Comparison of ENCODE assay signal across 23 cellular contexts in genomic region chr6:100877851-100878250, GRCh38. TPM values are rescaled to one million over a fixed set of nuclear protein-coding genes. Genes with fewer than 3 reads are reported as not detected.
DNase-seq lines count a peak whose midpoint lies in the region; ATAC-seq and TF ChIP-seq lines count a peak whose summit lies in the region.
"Had no signal": no experiment of that assay in that cellular context is flagged by ENCODE, and none has a peak within 500 bp of the region (broad histone marks: within the 10 kb centered on the region; RNA-seq: fewer than 3 reads in every experiment).

No MANE protein-coding gene starts in this region.

- ATAC-seq in SK-N-SH treated with all-trans-retinoic acid at 6 μM for 48 hours (no peak), Panc1 (no peak)
- ATAC-seq: left ventricle myocardium superior; stimulated activated effector memory CD8-positive, alpha-beta T cell treated with anti-CD3 and anti-CD28 coated beads, Interleukin-12 subunit alpha, Interleukin-12 subunit beta, amount 100 ng/mL, for 72 hours had no signal

- no peak overlapping the region for H3K27ac ChIP-seq in SK-N-SH (ENCODE audit: low read depth in 2 of 2, low read length in 1 of 2)
- peak overlapping the region; percentile 55; the same call in 1 of the 2 replicates for H3K27ac ChIP-seq in Panc1 (ENCODE audit: low read length)
- peak overlapping the region; percentile 2 for H3K27ac ChIP-seq in hepatocyte
- H3K27ac ChIP-seq in stomach smooth muscle (ENCODE audit: low read length), result peak overlapping the region; percentile 6
- H3K27ac ChIP-seq: adrenal gland, C4-2B had no signal

- no peak overlapping the region for H3K9ac ChIP-seq in SK-N-SH
- no peak overlapping the region for H3K9ac ChIP-seq in stomach smooth muscle (ENCODE audit: low read length in 2 of 2)

- POLR2A ChIA-PET in SK-N-SH (lab: Yijun Ruan, JAX), result no interaction called here
- POLR2A ChIA-PET in Panc1 (lab: Charles Lee), result no interaction called here

- no peak for DNase-seq in SK-N-SH
- DNase-seq in Panc1 (ENCODE audit: low read depth, low spot score), result no peak
- DNase-seq in hepatocyte (ENCODE audit: low spot score), result no peak
- DNase-seq in stimulated activated CD4-positive, alpha-beta T cell treated with anti-CD3 and anti-CD28 coated beads, Interleukin-1b, Interleukin-23, amount 100 ng/mL, for 48 hours, result no peak
- DNase-seq in NCI-H524 (lab: John Stamatoyannopoulos, UW), result no peak
- no peak for DNase-seq in H7
- DNase-seq: activated CD4-positive, CD25-positive, alpha-beta regulatory T cell; activated CD8-positive, alpha-beta memory T cell treated with anti-CD3 and anti-CD28 coated beads for 24 hours; adrenal gland; DMS153; foreskin fibroblast; left ventricle myocardium superior; naive B cell; NCI-H1694 treated with DMSO at 0.1 percent for 48 hours; NCI-H345; posterior cingulate gyrus; SHP77; T-helper 2 cell; tibial artery had no signal

- no peak overlapping the region for H3K4me3 ChIP-seq in SK-N-SH (ENCODE audit: low read depth in 2 of 2, low read length in 1 of 2)
- H3K4me3 ChIP-seq in Panc1 (ENCODE audit: low read depth in 2 of 2, low read length in 2 of 2), result no peak overlapping the region; a peak in 1 of 4 replicates
- H3K4me3 ChIP-seq in hepatocyte, result no peak overlapping the region
- H3K4me3 ChIP-seq in stomach smooth muscle (ENCODE audit: low read length in 2 of 2), result no peak overlapping the region
- no peak overlapping the region for H3K4me3 ChIP-seq in H7 (ENCODE audit: insufficient read depth, low read depth, low read length)
- H3K4me3 ChIP-seq: adrenal gland, tibial artery had no signal

- no TSS peak for BruUV-seq in Panc1 (replicated peaks; lab: Mats Ljungman, UMichigan)

- H3K4me2 ChIP-seq in SK-N-SH (0 out of 2 replicates have a peak overlapping the region, but pooled peaks have one; percentile 74), hepatocyte (peak overlapping the region; percentile 82)

- TF ChIP-seq EP300 in SK-N-SH (IDR thresholded peaks at IDR 0.05; ENCODE audit: borderline replicate concordance in 1 of 2, low read depth in 1 of 2, low read length in 1 of 2), result no peak

- intact Hi-C loops in Panc1 (cut with micrococcal nuclease; ENCODE audit: unreplicated experiment), result no loop called here

- in situ Hi-C loops in Panc1 (cut with HindIII; ENCODE audit: low pct_unique_long_range_greater_than_20kb, low sequenced_read_pairs), result no loop called here

- no peaks in the 10 kb centered on the region for H3F3A ChIP-seq in SK-N-SH (replicated peaks; ENCODE audit: insufficient read depth)

- CTCF ChIA-PET in SK-N-SH (lab: Yijun Ruan, JAX) (no interaction called here), Panc1 (lab: Charles Lee) (no interaction called here)

- H3K36me3 ChIP-seq in SK-N-SH (replicated peaks in 1 of 2; ENCODE audit: control insufficient read depth in 1 of 2, insufficient read depth in 2 of 2, low read length in 1 of 2), result peaks cover 0 to 8% of the 10 kb centered on the region in 2 experiments
- H3K36me3 ChIP-seq in Panc1 (ENCODE audit: control insufficient read depth, insufficient read depth, low read length), result no peaks in the 10 kb centered on the region
- no peaks in the 10 kb centered on the region for H3K36me3 ChIP-seq in hepatocyte (replicated peaks; ENCODE audit: insufficient read depth, low read depth)
- H3K36me3 ChIP-seq in stomach smooth muscle (ENCODE audit: control insufficient read depth in 2 of 2, insufficient read depth in 2 of 2, low read length in 2 of 2), result no peaks in the 10 kb centered on the region
- no peaks in the 10 kb centered on the region for H3K36me3 ChIP-seq in H7 (replicated peaks; ENCODE audit: control insufficient read depth, insufficient read depth, low read length)
- H3K36me3 ChIP-seq: adrenal gland, tibial artery had no signal

- H3K9me2 ChIP-seq in SK-N-SH (no peaks in the 10 kb centered on the region), hepatocyte (replicated peaks; ENCODE audit: insufficient read depth) (no peaks in the 10 kb centered on the region)

- TF ChIP-seq RAD21 in SK-N-SH (IDR thresholded peaks at IDR 0.05; ENCODE audit: low read length), result no peak

- H3K79me2 ChIP-seq in SK-N-SH (ENCODE audit: insufficient read depth) (peaks cover 82% of the 10 kb centered on the region), hepatocyte (peaks cover 88% of the 10 kb centered on the region)

- H3K27me3 ChIP-seq in SK-N-SH (ENCODE audit: insufficient read depth) (no peaks in the 10 kb centered on the region), Panc1 (ENCODE audit: control insufficient read depth, insufficient read depth, low read length) (no peaks in the 10 kb centered on the region), hepatocyte (no peaks in the 10 kb centered on the region), stomach smooth muscle (ENCODE audit: control insufficient read depth in 1 of 2, insufficient read depth in 2 of 2, low read length in 2 of 2) (no peaks in the 10 kb centered on the region), H7 (ENCODE audit: control insufficient read depth, insufficient read depth, low read length) (no peaks in the 10 kb centered on the region)
- H3K27me3 ChIP-seq: adrenal gland, tibial artery had no signal

- H2AFZ ChIP-seq in SK-N-SH (ENCODE audit: low read depth), result no peak overlapping the region
- H2AFZ ChIP-seq in hepatocyte, result no peak overlapping the region

- no peak for TF ChIP-seq CTCF in SK-N-SH (IDR thresholded peaks at IDR 0.05)
- no peak for TF ChIP-seq CTCF in Panc1 (IDR thresholded peaks at IDR 0.05)
- TF ChIP-seq CTCF in hepatocyte (IDR thresholded peaks at IDR 0.05; ENCODE audit: poor library complexity), result no peak

- H3K9me3 ChIP-seq in SK-N-SH, result no peaks in the 10 kb centered on the region
- H3K9me3 ChIP-seq in Panc1 (ENCODE audit: control insufficient read depth, insufficient read depth, low read depth, low read length), result no peaks in the 10 kb centered on the region
- no peaks in the 10 kb centered on the region for H3K9me3 ChIP-seq in hepatocyte (ENCODE audit: low read depth)
- H3K9me3 ChIP-seq in stomach smooth muscle (ENCODE audit: control insufficient read depth in 2 of 2, low read length in 2 of 2), result no peaks in the 10 kb centered on the region
- H3K9me3 ChIP-seq: adrenal gland, tibial artery had no signal

- H3K4me1 ChIP-seq in SK-N-SH (ENCODE audit: control insufficient read depth in 1 of 2, insufficient read depth in 2 of 2, low read depth in 1 of 2, low read length in 1 of 2) (peaks cover 6 to 13% of the 10 kb centered on the region in 2 experiments; a peak in 3 of 4 replicates), Panc1 (ENCODE audit: control insufficient read depth, insufficient read depth, low read length) (peaks cover 27% of the 10 kb centered on the region), hepatocyte (ENCODE audit: insufficient read depth) (peaks cover 24% of the 10 kb centered on the region), stomach smooth muscle (ENCODE audit: control insufficient read depth, insufficient read depth, low read length) (peaks cover 8% of the 10 kb centered on the region)

- H4K20me1 ChIP-seq in SK-N-SH (ENCODE audit: insufficient read depth), result peaks cover 41% of the 10 kb centered on the region
- peaks cover 24% of the 10 kb centered on the region for H4K20me1 ChIP-seq in hepatocyte (ENCODE audit: insufficient read depth, poor library complexity, severe bottlenecking)

TF ChIP-seq in SK-N-SH, 30 proteins besides CTCF, POLR2A, EP300 and RAD21 (continues in another document):
- TF ChIP-seq TEAD4 (IDR thresholded peaks at IDR 0.05; ENCODE audit: borderline replicate concordance, insufficient read depth) (no peak), RFX5 (IDR thresholded peaks at IDR 0.05; ENCODE audit: low read length) (no peak), JUND (IDR thresholded peaks at IDR 0.05) (no peak), GABPA (IDR thresholded peaks at IDR 0.05; ENCODE audit: low read depth) (no peak), IRF3 (IDR thresholded peaks at IDR 0.05; ENCODE audit: low read depth, low read length) (no peak)

TF ChIP-seq in SK-N-SH treated with all-trans-retinoic acid at 6 μM for 48 hours, 23 proteins besides CTCF, POLR2A, EP300 and RAD21 (continues in another document):
- TF ChIP-seq PPARA (CRISPR knock-in tag; IDR thresholded peaks at IDR 0.05; ENCODE audit: borderline replicate concordance), result no peak
- TF ChIP-seq ZNF70 (CRISPR knock-in tag; IDR thresholded peaks at IDR 0.05), result no peak
- no peak for TF ChIP-seq OSR1 (CRISPR knock-in tag; IDR thresholded peaks at IDR 0.05)
- TF ChIP-seq ISL1 (CRISPR knock-in tag; IDR thresholded peaks at IDR 0.05), result no peak
- TF ChIP-seq POU6F1 (CRISPR knock-in tag; IDR thresholded peaks at IDR 0.05; ENCODE audit: borderline replicate concordance, low read depth), result no peak
- TF ChIP-seq CREB5 (CRISPR knock-in tag; IDR thresholded peaks at IDR 0.05; ENCODE audit: low read depth), result no peak
- TF ChIP-seq RARB (CRISPR knock-in tag; IDR thresholded peaks at IDR 0.05), result no peak
- TF ChIP-seq ESRRG (CRISPR knock-in tag; IDR thresholded peaks at IDR 0.05), result no peak

RNA-seq across cellular contexts. Expression of gene ASCC3, which starts 3.3 kb away (rescaled TPM):
- polyA plus RNA-seq in SK-N-SH (2012; rRNA removed) (17.9 and 20.9 TPM in 2 replicates), hepatocyte (34.0 and 42.3 TPM in 2 replicates)
- polyA plus RNA-seq in SK-N-SH (2012; cell fraction: cytosol; rRNA removed), result 22.3 TPM in 2 replicates
- 13.8 and 36.6 TPM in 2 replicates for polyA plus RNA-seq in SK-N-SH (2012; cell fraction: nucleus; rRNA removed)
- total RNA-seq in Panc1 (2021; ENCODE audit: unreplicated experiment) (46.9 TPM), hepatocyte (77.6 and 88.7 TPM in 2 replicates)
- 19.8 TPM for polyA plus RNA-seq in Panc1 (2012; ENCODE audit: insufficient read length)
- 38.9 and 41.3 TPM in 2 replicates for total RNA-seq in H7 (2014; rRNA removed; shearing (Covaris generic))

Comparison
In these comparisons a context has a peak if more than half of its experiments do, and no peak if none do; other contexts are left out.
1. H3K27ac ChIP-seq: peak in Panc1 (single experiment), hepatocyte (single experiment) and stomach smooth muscle (single experiment); none in SK-N-SH (0 of 2).